In the genomic region with DNA sequence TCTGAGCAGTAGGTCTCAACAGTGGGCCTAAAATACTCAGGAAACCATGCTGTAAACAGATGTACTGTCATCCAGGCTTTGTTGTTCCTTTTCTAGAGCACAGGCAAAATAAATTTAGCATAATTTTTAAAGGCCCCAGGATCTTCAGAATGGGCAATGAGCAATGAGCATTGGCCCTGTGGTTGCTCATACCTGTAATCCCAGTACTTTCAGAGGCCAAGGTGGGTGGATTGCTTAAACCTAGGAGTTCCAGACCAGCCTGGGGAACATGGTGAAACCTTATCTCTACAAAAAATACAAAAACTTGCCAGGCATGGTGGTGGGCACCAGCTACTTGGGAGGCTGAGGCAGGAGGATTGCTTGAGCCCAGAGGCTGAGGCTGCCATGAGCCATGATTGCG, we compare ENCODE assay signal across 19 cellular contexts. TPM values are rescaled to one million over a fixed set of nuclear protein-coding genes. Genes with fewer than 3 reads are reported as not detected.
A peak's percentile ranks its signal among the peaks of the same experiment; 100 is the strongest.
DNase-seq lines count a peak whose midpoint lies in the region; ATAC-seq and TF ChIP-seq lines count a peak whose summit lies in the region.
"Had no signal": no experiment of that assay in that cellular context is flagged by ENCODE, and none has a peak within 500 bp of the region (broad histone marks: within the 10 kb centered on the region; RNA-seq: fewer than 3 reads in every experiment).

No MANE protein-coding gene starts in this region.

- H3K4me1 Mint-ChIP-seq in activated CD4-positive, alpha-beta T cell treated with anti-CD3 and anti-CD28 coated beads for 36 hours: peaks cover 11% of the 10 kb centered on the region
- H3K4me1 Mint-ChIP-seq in activated CD4-positive, alpha-beta T cell treated with anti-CD3 and anti-CD28 coated beads, Interleukin-2, amount 10 ng/mL, durations not matched to agents 7 days and 5 days: peaks cover 3% of the 10 kb centered on the region
- H3K4me1 Mint-ChIP-seq in activated T-helper 17 cell treated with anti-CD3 and anti-CD28 coated beads, Interleukin-2, amount 50 U/mL, for 72 hours: peaks cover 13% of the 10 kb centered on the region

- H3K9me3 ChIP-seq in upper lobe of right lung: no peaks in the 10 kb centered on the region
- H3K9me3 ChIP-seq: A549, Caco-2 had no signal

- no peak overlapping the region for H3K4me3 ChIP-seq in upper lobe of right lung
- H3K4me3 ChIP-seq: A549; BLaER1 treated with 17β-estradiol and CSF1 and Interleukin-3, amounts not matched to agents 10 nM and 100 nM had no signal

- H3K27ac ChIP-seq in upper lobe of right lung: no peak overlapping the region
- H3K27ac ChIP-seq: 22Rv1; A549; BLaER1 treated with 17β-estradiol and CSF1 and Interleukin-3, amounts not matched to agents 10 nM and 100 nM; C4-2B had no signal

- H3K27me3 ChIP-seq in upper lobe of right lung: no peaks in the 10 kb centered on the region
- H3K27me3 ChIP-seq: BLaER1 treated with 17β-estradiol and CSF1 and Interleukin-3, amounts not matched to agents 10 nM and 100 nM had no signal

- H3K27me3 Mint-ChIP-seq in activated CD4-positive, alpha-beta T cell treated with anti-CD3 and anti-CD28 coated beads for 36 hours: no peaks in the 10 kb centered on the region
- no peaks in the 10 kb centered on the region for H3K27me3 Mint-ChIP-seq in activated CD4-positive, alpha-beta T cell treated with anti-CD3 and anti-CD28 coated beads, Interleukin-2, amount 10 ng/mL, durations not matched to agents 7 days and 5 days
- H3K27me3 Mint-ChIP-seq in activated T-helper 17 cell treated with anti-CD3 and anti-CD28 coated beads, Interleukin-2, amount 50 U/mL, for 72 hours: no peaks in the 10 kb centered on the region
- H3K27me3 Mint-ChIP-seq: B cell; CD4-positive, alpha-beta T cell had no signal

- H3K36me3 Mint-ChIP-seq in activated CD4-positive, alpha-beta T cell treated with anti-CD3 and anti-CD28 coated beads for 36 hours (ENCODE audit: low read depth): peaks cover 27% of the 10 kb centered on the region
- H3K36me3 Mint-ChIP-seq in activated CD4-positive, alpha-beta T cell treated with anti-CD3 and anti-CD28 coated beads, Interleukin-2, amount 10 ng/mL, durations not matched to agents 7 days and 5 days (ENCODE audit: low read depth): peaks cover 54% of the 10 kb centered on the region
- H3K36me3 Mint-ChIP-seq in activated naive CD4-positive, alpha-beta T cell treated with anti-CD3 and anti-CD28 coated beads, Interleukin-2, amount 50 U/mL, for 72 hours: peaks cover 12 to 14% of the 10 kb centered on the region in 2 donors
- H3K36me3 Mint-ChIP-seq in activated T-helper 17 cell treated with anti-CD3 and anti-CD28 coated beads, Interleukin-2, amount 50 U/mL, for 72 hours (ENCODE audit: low read depth): peaks cover 89% of the 10 kb centered on the region

- POLR2A ChIA-PET in activated CD4-positive, alpha-beta T cell treated with anti-CD3 and anti-CD28 coated beads for 36 hours (lab: Charles Lee): no interaction called here
- POLR2A ChIA-PET in activated CD4-positive, alpha-beta T cell treated with anti-CD3 and anti-CD28 coated beads, Interleukin-2, amount 10 ng/mL, durations not matched to agents 7 days and 5 days (lab: Charles Lee): no interaction called here

- CTCF ChIA-PET in activated CD4-positive, alpha-beta T cell treated with anti-CD3 and anti-CD28 coated beads for 36 hours (lab: Charles Lee): interaction anchor here (0.9 kb wide), 1 partner anchor 13 kb away, joined by 5 read pairs; a partner anchor contains a TSS
- CTCF ChIA-PET in activated CD4-positive, alpha-beta T cell treated with anti-CD3 and anti-CD28 coated beads, Interleukin-2, amount 10 ng/mL, durations not matched to agents 7 days and 5 days (lab: Charles Lee): interaction anchor here (1.2 to 1.6 kb wide), 2 partner anchors 13 to 31 kb away, joined by 3 to 8 read pairs; a partner anchor contains a TSS

- no peak for TF ChIP-seq CTCF in upper lobe of right lung (IDR thresholded peaks at IDR 0.05)

- peaks cover 55% of the 10 kb centered on the region for H3K36me3 ChIP-seq in upper lobe of right lung

- peak; percentile 42 for ATAC-seq in activated CD4-positive, alpha-beta T cell treated with anti-CD3 and anti-CD28 coated beads for 36 hours
- peak; percentile 29 to 49 for ATAC-seq in activated naive CD4-positive, alpha-beta T cell treated with anti-CD3 and anti-CD28 coated beads, Interleukin-2, amount 50 U/mL, for 72 hours
- peak; percentile 72 for ATAC-seq in activated T-helper 17 cell treated with anti-CD3 and anti-CD28 coated beads, Interleukin-2, amount 50 U/mL, for 72 hours (replicated peaks)
- no peak for ATAC-seq in upper lobe of right lung
- ATAC-seq: A549; CD8-positive, alpha-beta T cell had no signal

- DNase-seq in activated CD4-positive, alpha-beta T cell treated with anti-CD3 and anti-CD28 coated beads for 36 hours: no peak
- no peak for DNase-seq in activated CD4-positive, alpha-beta T cell treated with anti-CD3 and anti-CD28 coated beads, Interleukin-2, amount 10 ng/mL, durations not matched to agents 7 days and 5 days
- no peak for DNase-seq in activated naive CD4-positive, alpha-beta T cell treated with anti-CD3 and anti-CD28 coated beads, Interleukin-2, amount 50 U/mL, for 72 hours (ENCODE audit: low spot score in 2 of 2)
- no peak for DNase-seq in activated naive CD4-positive, alpha-beta T cell treated with Interleukin-2 at 50 U/mL for 16 hours
- peak; percentile 13 for DNase-seq in upper lobe of right lung
- no peak for DNase-seq in glomerular visceral epithelial cell (ENCODE audit: extremely low spot score)
- DNase-seq: AML-193; Caco-2; Calu3; CD4-positive, alpha-beta T cell; CD8-positive, alpha-beta T cell; DMS79 treated with DMSO at 0.1 percent for 48 hours; GF-D8 had no signal

- no peaks in the 10 kb centered on the region for H3K4me1 ChIP-seq in upper lobe of right lung
- H3K4me1 ChIP-seq: A549; BLaER1 treated with 17β-estradiol and CSF1 and Interleukin-3, amounts not matched to agents 10 nM and 100 nM; Caco-2 had no signal

- no peaks in the 10 kb centered on the region for H3K9me3 Mint-ChIP-seq in activated CD4-positive, alpha-beta T cell treated with anti-CD3 and anti-CD28 coated beads for 36 hours (ENCODE audit: low read depth)
- H3K9me3 Mint-ChIP-seq in activated CD4-positive, alpha-beta T cell treated with anti-CD3 and anti-CD28 coated beads, Interleukin-2, amount 10 ng/mL, durations not matched to agents 7 days and 5 days: no peaks in the 10 kb centered on the region
- H3K9me3 Mint-ChIP-seq in activated naive CD4-positive, alpha-beta T cell treated with anti-CD3 and anti-CD28 coated beads, Interleukin-2, amount 50 U/mL, for 72 hours: no peaks in the 10 kb centered on the region
- H3K9me3 Mint-ChIP-seq in activated T-helper 17 cell treated with anti-CD3 and anti-CD28 coated beads, Interleukin-2, amount 50 U/mL, for 72 hours: no peaks in the 10 kb centered on the region
- H3K9me3 Mint-ChIP-seq: CD4-positive, alpha-beta T cell; CD8-positive, alpha-beta T cell had no signal

- intact Hi-C loops in activated CD4-positive, alpha-beta T cell treated with anti-CD3 and anti-CD28 coated beads for 36 hours (cut with DNase I, micrococcal nuclease): no loop called here
- intact Hi-C loops in upper lobe of right lung (cut with DNase I): no loop called here

- no peak overlapping the region for H3K27ac Mint-ChIP-seq in activated CD4-positive, alpha-beta T cell treated with anti-CD3 and anti-CD28 coated beads for 36 hours
- no peak overlapping the region for H3K27ac Mint-ChIP-seq in activated CD4-positive, alpha-beta T cell treated with anti-CD3 and anti-CD28 coated beads, Interleukin-2, amount 10 ng/mL, durations not matched to agents 7 days and 5 days
- H3K27ac Mint-ChIP-seq in activated naive CD4-positive, alpha-beta T cell treated with anti-CD3 and anti-CD28 coated beads, Interleukin-2, amount 50 U/mL, for 72 hours: no peak overlapping the region
- H3K27ac Mint-ChIP-seq in activated T-helper 17 cell treated with anti-CD3 and anti-CD28 coated beads, Interleukin-2, amount 50 U/mL, for 72 hours: no peak overlapping the region
- H3K27ac Mint-ChIP-seq: B cell; CD4-positive, alpha-beta T cell; CD8-positive, alpha-beta T cell had no signal

- H3K4me3 Mint-ChIP-seq in activated CD4-positive, alpha-beta T cell treated with anti-CD3 and anti-CD28 coated beads for 36 hours: no peak overlapping the region
- no peak overlapping the region for H3K4me3 Mint-ChIP-seq in activated CD4-positive, alpha-beta T cell treated with anti-CD3 and anti-CD28 coated beads, Interleukin-2, amount 10 ng/mL, durations not matched to agents 7 days and 5 days
- H3K4me3 Mint-ChIP-seq in activated T-helper 17 cell treated with anti-CD3 and anti-CD28 coated beads, Interleukin-2, amount 50 U/mL, for 72 hours: no peak overlapping the region
- H3K4me3 Mint-ChIP-seq: B cell; CD4-positive, alpha-beta T cell; CD8-positive, alpha-beta T cell had no signal

RNA-seq across cellular contexts. Expression of a gene that starts 13.5 kb away (rescaled TPM):
- total RNA-seq in activated CD4-positive, alpha-beta T cell treated with anti-CD3 and anti-CD28 coated beads for 36 hours: 10 to 100 TPM; 10.0 to 12.8 TPM
- total RNA-seq in activated CD4-positive, alpha-beta T cell treated with anti-CD3 and anti-CD28 coated beads, Interleukin-2, amount 10 ng/mL, durations not matched to agents 7 days and 5 days: 10 to 100 TPM; 15.4 to 15.7 TPM
- 10 to 100 TPM in 1 of 2 donors, 1 to 10 TPM in 1; 5.7 to 14.1 TPM for total RNA-seq in activated naive CD4-positive, alpha-beta T cell treated with anti-CD3 and anti-CD28 coated beads, Interleukin-2, amount 50 U/mL, for 72 hours
- 10 to 100 TPM in 1 of 2 donors, 1 to 10 TPM in 1; 7.8 to 11.2 TPM for total RNA-seq in activated T-helper 17 cell treated with anti-CD3 and anti-CD28 coated beads, Interleukin-2, amount 50 U/mL, for 72 hours
- 11.2 TPM for total RNA-seq in upper lobe of right lung

RNA-seq across cellular contexts. Expression of a gene that starts 17.3 kb away (rescaled TPM):
- total RNA-seq in activated CD4-positive, alpha-beta T cell treated with anti-CD3 and anti-CD28 coated beads for 36 hours: 10 to 100 TPM; 16.6 to 29.1 TPM
- total RNA-seq in activated CD4-positive, alpha-beta T cell treated with anti-CD3 and anti-CD28 coated beads, Interleukin-2, amount 10 ng/mL, durations not matched to agents 7 days and 5 days: 10 to 100 TPM; 40.6 to 50.0 TPM
- total RNA-seq in activated naive CD4-positive, alpha-beta T cell treated with anti-CD3 and anti-CD28 coated beads, Interleukin-2, amount 50 U/mL, for 72 hours: 10 to 100 TPM; 20.1 to 31.8 TPM
- 10 to 100 TPM; 32.5 to 38.8 TPM for total RNA-seq in activated T-helper 17 cell treated with anti-CD3 and anti-CD28 coated beads, Interleukin-2, amount 50 U/mL, for 72 hours
- total RNA-seq in upper lobe of right lung: 60.6 TPM

RNA-seq across cellular contexts. Expression of a gene that starts 45.7 kb away (rescaled TPM):
- 10 to 100 TPM; 24.5 to 24.9 TPM for total RNA-seq in activated CD4-positive, alpha-beta T cell treated with anti-CD3 and anti-CD28 coated beads for 36 hours
- 10 to 100 TPM; 30.1 to 33.0 TPM for total RNA-seq in activated CD4-positive, alpha-beta T cell treated with anti-CD3 and anti-CD28 coated beads, Interleukin-2, amount 10 ng/mL, durations not matched to agents 7 days and 5 days
- 10 to 100 TPM; 32.5 to 36.9 TPM for total RNA-seq in activated naive CD4-positive, alpha-beta T cell treated with anti-CD3 and anti-CD28 coated beads, Interleukin-2, amount 50 U/mL, for 72 hours
- total RNA-seq in activated T-helper 17 cell treated with anti-CD3 and anti-CD28 coated beads, Interleukin-2, amount 50 U/mL, for 72 hours: 10 to 100 TPM; 32.4 to 38.0 TPM
- 44.9 TPM for total RNA-seq in upper lobe of right lung
